ENCODE assay signal across 10 cellular contexts in genomic region chr6:144066745-144067484, GRCh38. TPM values are rescaled to one million over a fixed set of nuclear protein-coding genes. Genes with fewer than 3 reads are reported as not detected.
DNase-seq lines count a peak whose midpoint lies in the region; ATAC-seq, FAIRE-seq and TF ChIP-seq lines count a peak whose summit lies in the region.
"Had no signal": no experiment of that assay in that cellular context is flagged by ENCODE, and none has a peak within 500 bp of the region (broad histone marks: within the 10 kb centered on the region; RNA-seq: fewer than 3 reads in every experiment).

No MANE protein-coding gene starts in this region.

- peaks cover 20% of the 10 kb centered on the region for H3K79me2 ChIP-seq in GM12878 (ENCODE audit: control insufficient read depth, insufficient read depth, low read length)
- H3K79me2 ChIP-seq in smooth muscle cell (ENCODE audit: low read depth) = no peaks in the 10 kb centered on the region

- DNase-seq in GM12878 (ENCODE audit: low read depth, low spot score) (peak; percentile 76), left lobe of liver (ENCODE audit: low spot score) (no peak), smooth muscle cell (lab: John Stamatoyannopoulos, UW; ENCODE audit: unreplicated experiment) (no peak), lower lobe of right lung (no peak)
- DNase-seq: activated CD8-positive, alpha-beta memory T cell treated with anti-CD3 and anti-CD28 coated beads, Interleukin-2, amount 50 U/mL, for 4 hours; NCI-H345 had no signal

- RAD21 ChIA-PET in GM12878 (lab: Charles Lee; ENCODE audit: unreplicated experiment) = interaction anchor here (0.6 to 4.4 kb wide), 10 partner anchors 8 to 127 kb away, joined by 3 to 36 read pairs (median 4); partner anchors contain the start of gene SF3B5

- SMC1A ChIA-PET in GM12878 (lab: Charles Lee; ENCODE audit: uncharacterized antibody, unreplicated experiment) = interaction anchor here (0.6 to 4.7 kb wide), 13 partner anchors 8 to 158 kb away, joined by 3 to 54 read pairs (median 4); partner anchors contain the start of gene SF3B5

- H3K27me3 ChIP-seq in GM12878 (replicated peaks in 1 of 2; ENCODE audit: control insufficient read depth in 2 of 2, insufficient read depth in 2 of 2, low read length in 1 of 2) (no peaks in the 10 kb centered on the region), smooth muscle cell (ENCODE audit: low read depth) (peaks cover 97% of the 10 kb centered on the region), lower lobe of right lung (ENCODE audit: low read depth) (peaks cover 5% of the 10 kb centered on the region)

- TF ChIP-seq EP300 in GM12878 (IDR thresholded peaks at IDR 0.05; ENCODE audit: borderline replicate concordance in 1 of 2, control insufficient read depth in 1 of 2, low read depth in 2 of 2, low read length in 2 of 2) = no peak

- intact Hi-C loops in GM12878 (cut with micrococcal nuclease; ENCODE audit: unreplicated experiment) = no loop called here
- intact Hi-C loops in lower lobe of right lung (cut with DNase I) = no loop called here

- H2AFZ ChIP-seq in GM12878 (ENCODE audit: control insufficient read depth, low read depth, low read length) = peak overlapping the region; percentile 47
- no peak overlapping the region for H2AFZ ChIP-seq in smooth muscle cell (ENCODE audit: low read depth)

- peak; percentile 71 for FAIRE-seq in GM12878 (lab: Jason Lieb, UNC)

- H3K4me3 ChIP-seq in GM12878 (peak overlapping the region; percentile 62), smooth muscle cell (no peak overlapping the region), lower lobe of right lung (no peak overlapping the region)

- in situ Hi-C loops in GM12878 (cut with MboI) = no loop called here

- H3K4me2 ChIP-seq in GM12878 (ENCODE audit: control insufficient read depth, insufficient read depth) = peak overlapping the region; percentile 67
- H3K4me2 ChIP-seq in smooth muscle cell = no peak overlapping the region

- ATAC-seq in GM18868 (IDR thresholded peaks at IDR 0.05; ENCODE audit: unreplicated experiment) (peak; percentile 43), GM21381 (IDR thresholded peaks at IDR 0.05; ENCODE audit: unreplicated experiment) (peak; percentile 36), HG03342 (IDR thresholded peaks at IDR 0.05; ENCODE audit: unreplicated experiment) (peak; percentile 38), GM12878 (peak; percentile 47), left lobe of liver (no peak), lower lobe of right lung (no peak)

- H3K9ac ChIP-seq in GM12878 (ENCODE audit: control insufficient read depth, insufficient read depth, low read length) (peak overlapping the region; percentile 29; the same call in 1 of the 2 replicates), smooth muscle cell (ENCODE audit: low read depth) (no peak overlapping the region)

- H3K36me3 ChIP-seq in GM12878 (ENCODE audit: control insufficient read depth in 2 of 2, insufficient read depth in 2 of 2, low read length in 1 of 2) (no peaks in the 10 kb centered on the region), smooth muscle cell (ENCODE audit: low read depth) (no peaks in the 10 kb centered on the region), lower lobe of right lung (no peaks in the 10 kb centered on the region)

- H3K4me1 ChIP-seq in GM12878 (ENCODE audit: control insufficient read depth, insufficient read depth, low read length) (peaks cover 10% of the 10 kb centered on the region), smooth muscle cell (ENCODE audit: low read depth) (peaks cover 8% of the 10 kb centered on the region), lower lobe of right lung (peaks cover 18% of the 10 kb centered on the region)

- TF ChIP-seq RAD21 in GM12878 (IDR thresholded peaks at IDR 0.05; ENCODE audit: insufficient read depth, low read depth, low read length) = no peak

- POLR2A ChIA-PET in GM12878 (lab: Charles Lee) = interaction anchor here (0.6 to 5.7 kb wide), 14 partner anchors 8 to 1182 kb away, joined by 3 to 47 read pairs (median 4); partner anchors contain the start of gene STX11

- TF ChIP-seq CTCF in GM12878 (IDR thresholded peaks at IDR 0.05 in 2 of 3, conservative IDR thresholded peaks at IDR 0.05 in 1 of 3; ENCODE audit: control insufficient read depth in 2 of 3, extremely low read depth in 1 of 3, insufficient read depth in 1 of 3, low read depth in 3 of 3, low read length in 3 of 3) (no peak), smooth muscle cell (IDR thresholded peaks at IDR 0.05; ENCODE audit: borderline replicate concordance, insufficient read depth, poor library complexity, severe bottlenecking) (no peak), lower lobe of right lung (IDR thresholded peaks at IDR 0.05) (no peak)

- CTCF ChIA-PET in GM12878 (lab: Yijun Ruan, JAX) = interaction anchor here (1.1 to 3.8 kb wide), 7 partner anchors 8 to 127 kb away, joined by 3 to 17 read pairs (median 8); no protein-coding TSS in a partner anchor

- H3F3A ChIP-seq in smooth muscle cell (ENCODE audit: low read depth) = no peaks in the 10 kb centered on the region

- H3K9me3 ChIP-seq in GM12878 (replicated peaks; ENCODE audit: control insufficient read depth, insufficient read depth, low read length) (no peaks in the 10 kb centered on the region; the same call in 1 of the 3 replicates), smooth muscle cell (replicated peaks; ENCODE audit: low read depth) (no peaks in the 10 kb centered on the region), lower lobe of right lung (no peaks in the 10 kb centered on the region)

- WGBS in GM12878 (ENCODE audit: insufficient coverage, insufficient replicate concordance, low lambda C conversion rate, missing lambda C conversion rate) = 3% methylated on average over 6 of the region's 6 CpGs
- WGBS in smooth muscle cell (ENCODE audit: low lambda C conversion rate) = 83% methylated on average over 6 of the region's 6 CpGs

- no peak for TF ChIP-seq POLR2A in GM12878 (IDR thresholded peaks at IDR 0.05; ENCODE audit: low read depth, low read length)

- H3K27ac ChIP-seq in GM12878 (ENCODE audit: control insufficient read depth, insufficient read depth) (peak overlapping the region; percentile 94), smooth muscle cell (ENCODE audit: low read depth) (no peak overlapping the region), lower lobe of right lung (no peak overlapping the region)
- H3K27ac ChIP-seq: epithelial cell of prostate had no signal

- H4K20me1 ChIP-seq in GM12878 (ENCODE audit: control insufficient read depth, insufficient read depth) (no peaks in the 10 kb centered on the region), smooth muscle cell (ENCODE audit: low read depth) (no peaks in the 10 kb centered on the region)

- no TSS peak for BruUV-seq in GM12878 (replicated peaks; lab: Mats Ljungman, UMichigan)

TF ChIP-seq in GM12878, 131 proteins besides CTCF, POLR2A, EP300 and RAD21 (continues in another document):
- TF ChIP-seq SMAD1 (IDR thresholded peaks at IDR 0.05; ENCODE audit: low read depth, partially characterized antibody) (no peak), GABPA (IDR thresholded peaks at IDR 0.05; ENCODE audit: low read depth) (no peak), TAF1 (IDR thresholded peaks at IDR 0.05; ENCODE audit: borderline replicate concordance, low read depth, low read length) (peak; percentile 43; the same call in 1 of the 2 replicates), ZNF217 (IDR thresholded peaks at IDR 0.05) (no peak), MTA2 (IDR thresholded peaks at IDR 0.05; ENCODE audit: low read depth) (peak; percentile 60), CHD4 (IDR thresholded peaks at IDR 0.05) (no peak), HDGF (IDR thresholded peaks at IDR 0.05) (no peak), POLR2AphosphoS2 (IDR thresholded peaks at IDR 0.05; ENCODE audit: low read depth, low read length) (no peak), FOXM1 (IDR thresholded peaks at IDR 0.05; ENCODE audit: low read depth, low read length) (no peak)

RNA-seq across cellular contexts. Expression of gene SF3B5, which starts 28.5 kb away (rescaled TPM):
- 22.1 and 31.4 TPM in 2 replicates for total RNA-seq in GM12878 (2013; cell fraction: nucleolus; rRNA removed)
- 275 and 288 TPM in 2 replicates for total RNA-seq in GM12878 (2014; rRNA removed)
- total RNA-seq in GM12878 (2014; rRNA removed; fragmentation: Illumina TruSeq; extraction: Trizol) = 208 and 220 TPM in 2 replicates
- 259 and 261 TPM in 2 replicates for total RNA-seq in GM12878 (2021)
- 210 TPM for polyA plus RNA-seq in GM12878 (2011; ENCODE audit: low read depth)
- 131 and 269 TPM in 2 replicates for polyA plus RNA-seq in GM12878 (2011; rRNA removed)
- 502 and 575 TPM in 2 replicates for polyA plus RNA-seq in GM12878 (2011; cell fraction: cytosol; rRNA removed)
- polyA plus RNA-seq in GM12878 (2011; cell fraction: nucleus; rRNA removed) = 221 and 222 TPM in 2 replicates
- polyA plus RNA-seq in GM12878 (2012) = 198 and 217 TPM in 2 replicates
- polyA plus RNA-seq in GM12878 (2014; fragmentation: Illumina TruSeq; extraction: Trizol) = 107 and 336 TPM in 2 replicates
- 100 to 1,000 TPM; 700 to 864 TPM for polyA plus RNA-seq in GM12878 (2014; fragmentation: Nextera tagmentation; extraction: Ambion mirVana)
- polyA plus RNA-seq in GM12878 (2014; rRNA removed) = 346 and 373 TPM in 2 replicates
- 100 to 1,000 TPM; 423 to 467 TPM for polyA plus RNA-seq in GM12878 (2016; fragmentation: Nextera tagmentation; extraction: Ambion mirVana)
- 145 and 211 TPM in 2 replicates for polyA minus RNA-seq in GM12878 (2011; rRNA and poly(A)+ RNA removed)
- 58.7 and 78.2 TPM in 2 replicates for polyA minus RNA-seq in GM12878 (2011; cell fraction: cytosol; rRNA and poly(A)+ RNA removed)
- polyA minus RNA-seq in GM12878 (2011; cell fraction: nucleus; rRNA and poly(A)+ RNA removed) = 61.8 and 82.0 TPM in 2 replicates
- 70.3 TPM for total RNA-seq in left lobe of liver
- total RNA-seq in smooth muscle cell = 156 and 166 TPM in 2 replicates
- polyA plus RNA-seq in smooth muscle cell = 188 and 189 TPM in 2 replicates
- total RNA-seq in lower lobe of right lung = 112 TPM

RNA-seq across cellular contexts. Expression of gene PLAGL1, which starts 58.9 kb away (rescaled TPM):
- total RNA-seq in GM12878 (2013; cell fraction: nucleolus; rRNA removed) = 56.9 and 63.3 TPM in 2 replicates
- total RNA-seq in GM12878 (2014; rRNA removed) = 3.3 and 5.4 TPM in 2 replicates
- 3.7 and 4.1 TPM in 2 replicates for total RNA-seq in GM12878 (2014; rRNA removed; fragmentation: Illumina TruSeq; extraction: Trizol)
- total RNA-seq in GM12878 (2021) = 7.5 and 8.5 TPM in 2 replicates
- polyA plus RNA-seq in GM12878 (2011; ENCODE audit: low read depth) = 9.9 TPM
- 16.6 and 19.1 TPM in 2 replicates for polyA plus RNA-seq in GM12878 (2011; rRNA removed)
- 14.1 and 15.7 TPM in 2 replicates for polyA plus RNA-seq in GM12878 (2011; cell fraction: cytosol; rRNA removed)
- polyA plus RNA-seq in GM12878 (2011; cell fraction: nucleus; rRNA removed) = 64.4 and 82.1 TPM in 2 replicates
- 11.5 and 14.1 TPM in 2 replicates for polyA plus RNA-seq in GM12878 (2012)
- 6.4 and 8.8 TPM in 2 replicates for polyA plus RNA-seq in GM12878 (2014; fragmentation: Illumina TruSeq; extraction: Trizol)
- polyA plus RNA-seq in GM12878 (2014; fragmentation: Nextera tagmentation; extraction: Ambion mirVana) = 1 to 10 TPM; 2.6 to 2.8 TPM
- polyA plus RNA-seq in GM12878 (2014; rRNA removed) = 6.0 and 7.4 TPM in 2 replicates
- polyA plus RNA-seq in GM12878 (2016; fragmentation: Nextera tagmentation; extraction: Ambion mirVana) = 1 to 10 TPM; 5.1 to 7.3 TPM
- polyA minus RNA-seq in GM12878 (2011; rRNA and poly(A)+ RNA removed) = 22.5 and 23.1 TPM in 2 replicates
- polyA minus RNA-seq in GM12878 (2011; cell fraction: cytosol; rRNA and poly(A)+ RNA removed) = 5.1 and 6.9 TPM in 2 replicates
- polyA minus RNA-seq in GM12878 (2011; cell fraction: nucleus; rRNA and poly(A)+ RNA removed) = 28.7 and 30.2 TPM in 2 replicates
- 1.2 TPM for total RNA-seq in left lobe of liver
- total RNA-seq in smooth muscle cell = 99.7 and 102 TPM in 2 replicates
- 130 and 138 TPM in 2 replicates for polyA plus RNA-seq in smooth muscle cell
- 44.7 TPM for total RNA-seq in lower lobe of right lung

Comparison
In these comparisons a context has a peak if more than half of its experiments do, and no peak if none do; other contexts are left out.
1. ATAC-seq: peak in GM18868 (single experiment), GM21381 (single experiment), HG03342 (single experiment) and GM12878 (single experiment); none in left lobe of liver (single experiment) and lower lobe of right lung (0 of 2).